ENCODE assay signal across 8 cellular contexts in genomic region chr22:31211862-31212730, GRCh38. TPM values are rescaled to one million over a fixed set of nuclear protein-coding genes. Genes with fewer than 3 reads are reported as not detected.
DNase-seq lines count a peak whose midpoint lies in the region; ATAC-seq and TF ChIP-seq lines count a peak whose summit lies in the region.

TSS of gene LIMK2 (plus strand) at chr22:31212298. CDS start at chr22:31212409, 111 bp downstream.

- H3K9me3 ChIP-seq in gastroesophageal sphincter (no peaks in the 10 kb centered on the region), neutrophil (no peaks in the 10 kb centered on the region)

- peak within 1 kb of the TSS; percentile 87 for H3K4me3 ChIP-seq in GM08714 (ENCODE audit: low read length)
- H3K4me3 ChIP-seq in NB4 (ENCODE audit: low read depth, low read length), result peak within 1 kb of the TSS; percentile 76
- peak within 1 kb of the TSS; percentile 52 to 80 for H3K4me3 ChIP-seq in gastroesophageal sphincter
- peak within 1 kb of the TSS; percentile 90 to 97 for H3K4me3 ChIP-seq in neutrophil (ENCODE audit: low read depth in 1 of 2, low read length in 1 of 2)

- peak; percentile 96 for ATAC-seq in gastroesophageal sphincter

- H3K27ac ChIP-seq in gastroesophageal sphincter, result peak within 1 kb of the TSS; percentile 5 to 87 (median 86)
- H3K27ac ChIP-seq in neutrophil, result peak within 1 kb of the TSS; percentile 98
- H3K27ac ChIP-seq in substantia nigra (ENCODE audit: low read depth, low read length, poor library complexity, severe bottlenecking), result peak within 1 kb of the TSS; percentile 74

- no peaks in the 10 kb centered on the region for H3K9me3 Mint-ChIP-seq in HFFc6
- H3K9me3 Mint-ChIP-seq in activated naive CD4-positive, alpha-beta T cell treated with anti-CD3 and anti-CD28 coated beads for 36 hours, result no peaks in the 10 kb centered on the region

- H3K36me3 Mint-ChIP-seq in HFFc6 (ENCODE audit: low read depth), result no peaks in the 10 kb centered on the region
- H3K36me3 Mint-ChIP-seq in activated naive CD4-positive, alpha-beta T cell treated with anti-CD3 and anti-CD28 coated beads for 36 hours (ENCODE audit: low read depth), result peaks cover 9% of the 10 kb centered on the region

- H3K36me3 ChIP-seq in gastroesophageal sphincter (peaks cover 0 to 2% of the 10 kb centered on the region in 2 donors), neutrophil (peaks cover 33% of the 10 kb centered on the region)

- CTCF ChIA-PET in activated naive CD4-positive, alpha-beta T cell treated with anti-CD3 and anti-CD28 coated beads for 36 hours (lab: Charles Lee), result interaction anchor here (0.6 to 7.6 kb wide), 25 partner anchors 11 to 112 kb away, joined by 3 to 59 read pairs (median 6); partner anchors contain the start of genes PIK3IP1, RNF185 and SELENOM

- H3K4me1 ChIP-seq in gastroesophageal sphincter (peaks cover 0 to 52% (median 15%) of the 10 kb centered on the region in 3 donors), neutrophil (ENCODE audit: control insufficient read depth in 1 of 2, insufficient read depth in 1 of 2, low read depth in 1 of 2, low read length in 1 of 2) (peaks cover 60 to 61% of the 10 kb centered on the region in 2 experiments)

- peak; percentile 88 for TF ChIP-seq CTCF in HFFc6 (IDR thresholded peaks at IDR 0.05)
- peak; percentile 55 for TF ChIP-seq CTCF in NB4 (IDR thresholded peaks at IDR 0.05; ENCODE audit: low read depth, low read length)
- TF ChIP-seq CTCF in gastroesophageal sphincter (IDR thresholded peaks at IDR 0.05), result peak; percentile 62 to 97 (median 71)
- peak; percentile 96 for TF ChIP-seq CTCF in neutrophil (IDR thresholded peaks at IDR 0.05)

- DNase-seq in HFFc6 (peak; percentile 74), NB4 (ENCODE audit: low read depth) (peak; percentile 92), SK-N-DZ (ENCODE audit: low spot score) (peak; percentile 92), substantia nigra (lab: John Stamatoyannopoulos, UW) (peak; percentile 34 to 96 (median 83))
- DNase-seq in activated naive CD4-positive, alpha-beta T cell treated with anti-CD3 and anti-CD28 coated beads for 36 hours, result peak; percentile 98

- peak within 1 kb of the TSS; percentile 90 for H3K4me3 Mint-ChIP-seq in HFFc6
- peak within 1 kb of the TSS; percentile 82 for H3K4me3 Mint-ChIP-seq in activated naive CD4-positive, alpha-beta T cell treated with anti-CD3 and anti-CD28 coated beads for 36 hours

- no peaks in the 10 kb centered on the region; the same call in 1 of the 2 replicates for H3K27me3 Mint-ChIP-seq in HFFc6 (ENCODE audit: insufficient read depth)
- no peaks in the 10 kb centered on the region for H3K27me3 Mint-ChIP-seq in activated naive CD4-positive, alpha-beta T cell treated with anti-CD3 and anti-CD28 coated beads for 36 hours (ENCODE audit: low read depth)

- peaks cover 28% of the 10 kb centered on the region for H3K4me1 Mint-ChIP-seq in HFFc6 (ENCODE audit: low read depth)
- H3K4me1 Mint-ChIP-seq in activated naive CD4-positive, alpha-beta T cell treated with anti-CD3 and anti-CD28 coated beads for 36 hours (ENCODE audit: low read depth), result peaks cover 41% of the 10 kb centered on the region

- H3K27ac Mint-ChIP-seq in HFFc6, result peak within 1 kb of the TSS; percentile 68
- H3K27ac Mint-ChIP-seq in activated naive CD4-positive, alpha-beta T cell treated with anti-CD3 and anti-CD28 coated beads for 36 hours, result peak within 1 kb of the TSS; percentile 79

- intact Hi-C loops in activated naive CD4-positive, alpha-beta T cell treated with anti-CD3 and anti-CD28 coated beads for 36 hours (cut with micrococcal nuclease), result loop anchor here (1.0 to 10.0 kb wide), 10 partner anchors 17 to 419 kb away; partner anchors contain the start of genes PATZ1, PIK3IP1, SELENOM and SFI1

- TF ChIP-seq EP300 in gastroesophageal sphincter (IDR thresholded peaks at IDR 0.05), result no peak

- peak; percentile 43 for TF ChIP-seq POLR2A in NB4 (IDR thresholded peaks at IDR 0.05; ENCODE audit: extremely low read depth, insufficient read length)
- peak; percentile 56 to 69 for TF ChIP-seq POLR2A in gastroesophageal sphincter (IDR thresholded peaks at IDR 0.05)

- WGBS in gastroesophageal sphincter (ENCODE audit: low coverage in 1 of 2), 2 donors, result 2 to 9% methylated on average over 4 of the region's 64 CpGs

- H3K27me3 ChIP-seq in gastroesophageal sphincter, result no peaks in the 10 kb centered on the region
- no peaks in the 10 kb centered on the region for H3K27me3 ChIP-seq in neutrophil

RNA-seq across cellular contexts. Expression of gene LIMK2, which starts in this region (rescaled TPM):
- total RNA-seq in HFFc6 (2021; fragmentation: NEBNext Ultra II Directional; extraction: Animal tissue kit (Norgen Biotek cat#: 25700)), result 10 to 100 TPM; 27.9 to 31.4 (median 28.9) TPM
- 28.2 and 41.5 TPM in 2 replicates for polyA plus RNA-seq in SK-N-DZ (2014; cell fraction: cytosol; rRNA removed)
- polyA plus RNA-seq in SK-N-DZ (2014; cell fraction: nucleus; rRNA removed), result 46.0 and 54.9 TPM in 2 replicates
- total RNA-seq in activated naive CD4-positive, alpha-beta T cell treated with anti-CD3 and anti-CD28 coated beads for 36 hours, result 10 to 100 TPM; 50.8 to 50.9 TPM
- 10 to 100 TPM; 13.4 to 19.1 (median 15.9) TPM for total RNA-seq in gastroesophageal sphincter

Comparison
In these comparisons a context has a peak if more than half of its experiments do, and no peak if none do; other contexts are left out.
1. Peak in every context shown above with its lines: DNase-seq, ATAC-seq, H3K4me3 ChIP-seq and H3K27ac ChIP-seq.